33 cellular contexts compared by ENCODE assay signal in the genomic region with DNA sequence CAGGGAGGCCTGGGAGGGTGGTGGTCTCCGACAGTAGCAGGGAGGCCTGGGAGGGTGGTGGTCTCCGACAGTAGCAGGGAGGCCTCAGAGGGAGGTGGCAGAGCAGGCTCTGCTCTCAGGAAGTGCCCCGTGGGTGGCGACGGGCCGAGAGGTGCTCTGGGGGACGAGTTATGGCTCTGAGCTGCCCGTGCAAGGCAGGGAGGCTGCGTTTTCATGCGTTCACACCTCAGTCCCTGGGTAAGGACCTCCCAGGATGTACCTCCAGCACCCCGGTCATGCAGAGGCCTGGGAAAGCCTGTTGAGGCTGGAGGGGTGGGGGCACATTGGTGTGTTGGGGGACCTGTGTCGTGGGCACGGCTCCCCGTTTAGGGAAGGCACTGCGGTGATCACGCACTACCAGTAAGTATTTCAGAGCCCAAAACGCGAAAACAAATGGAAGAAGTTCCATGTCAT.
"Had no signal": no experiment of that assay in that cellular context is flagged by ENCODE, and none has a peak within 500 bp of the region (broad histone marks: within the 10 kb centered on the region; RNA-seq: fewer than 3 reads in every experiment).

No MANE protein-coding gene starts in this region.

- H3K27ac ChIP-seq: ascending aorta, cardiac muscle cell, VCaP had no signal

- H3K27me3 Mint-ChIP-seq: activated CD8-positive, alpha-beta memory T cell treated with anti-CD3 and anti-CD28 coated beads, Interleukin-2, amount 10 ng/mL, durations not matched to agents 7 days and 5 days; activated naive CD4-positive, alpha-beta T cell treated with anti-CD3 and anti-CD28 coated beads, Interleukin-2, amount 50 U/mL, for 24 hours; activated naive CD8-positive, alpha-beta T cell had no signal

- H3K27me3 ChIP-seq: ascending aorta had no signal

- H3K4me3 ChIP-seq: ascending aorta, cardiac muscle cell had no signal

- FAIRE-seq: TTC549 had no signal

- H3K27ac Mint-ChIP-seq: activated B cell treated with CpG ODN at 0.5 μM for 24 hours; activated CD4-positive, alpha-beta T cell treated with anti-CD3 and anti-CD28 coated beads, Interleukin-2, amount 10 ng/mL, durations not matched to agents 24 days and 14 days; activated CD8-positive, alpha-beta memory T cell treated with anti-CD3 and anti-CD28 coated beads, Interleukin-2, amount 10 ng/mL, durations not matched to agents 7 days and 5 days; activated CD8-positive, alpha-beta T cell treated with anti-CD3 and anti-CD28 coated beads, Interleukin-2, amount 10 ng/mL, durations not matched to agents 7 days and 5 days; activated naive CD4-positive, alpha-beta T cell treated with anti-CD3 and anti-CD28 coated beads, Interleukin-2, amount 10 ng/mL, durations not matched to agents 7 days and 5 days; activated naive CD4-positive, alpha-beta T cell treated with anti-CD3 and anti-CD28 coated beads, Interleukin-2, amount 50 U/mL, for 24 hours; activated naive CD8-positive, alpha-beta T cell; activated naive CD8-positive, alpha-beta T cell treated with anti-CD3 and anti-CD28 coated beads, Interleukin-2, amount 50 U/mL, for 24 hours; activated T-cell treated with anti-CD3 and anti-CD28 coated beads, Interleukin-2, amount 50 U/mL, for 24 hours; activated T-helper 2 cell treated with anti-CD3 and anti-CD28 coated beads, Interferon-gamma antibody, Interleukin-2, Interleukin-4, amounts not matched to agents 10 μg/mL and 5 μg/mL and 100 μg/mL, durations not matched to agents 14 hours and 24 hours and 36 hours; T-helper 2 cell treated with Interferon-gamma antibody and Interleukin-4, amounts not matched to agents 5 μg/mL and 100 μg/mL, for 36 hours had no signal

- H3K4me3 Mint-ChIP-seq: activated B cell treated with CpG ODN at 0.5 μM for 24 hours; activated CD4-positive, alpha-beta memory T cell treated with anti-CD3 and anti-CD28 coated beads for 36 hours; activated CD4-positive, alpha-beta T cell treated with anti-CD3 and anti-CD28 coated beads, Interleukin-2, amount 10 ng/mL, durations not matched to agents 24 days and 14 days; activated CD8-positive, alpha-beta T cell treated with anti-CD3 and anti-CD28 coated beads, Interleukin-2, amount 10 ng/mL, durations not matched to agents 7 days and 5 days; activated naive CD4-positive, alpha-beta T cell treated with anti-CD3 and anti-CD28 coated beads, Interleukin-2, amount 10 ng/mL, durations not matched to agents 7 days and 5 days; activated naive CD4-positive, alpha-beta T cell treated with anti-CD3 and anti-CD28 coated beads, Interleukin-2, amount 50 U/mL, for 24 hours; activated naive CD8-positive, alpha-beta T cell treated with anti-CD3 and anti-CD28 coated beads, Interleukin-2, amount 10 ng/mL, durations not matched to agents 7 days and 5 days; activated naive CD8-positive, alpha-beta T cell treated with anti-CD3 and anti-CD28 coated beads, Interleukin-2, amount 50 U/mL, for 24 hours; activated T-cell treated with anti-CD3 and anti-CD28 coated beads, Interleukin-2, amount 50 U/mL, for 24 hours; T-helper 2 cell treated with Interferon-gamma antibody and Interleukin-4, amounts not matched to agents 5 μg/mL and 100 μg/mL, for 36 hours had no signal

- H3K9me3 Mint-ChIP-seq: activated B cell treated with CpG ODN at 0.5 μM for 24 hours; activated CD4-positive, alpha-beta memory T cell treated with anti-CD3 and anti-CD28 coated beads for 36 hours; activated CD4-positive, alpha-beta T cell treated with anti-CD3 and anti-CD28 coated beads, Interleukin-2, amount 10 ng/mL, durations not matched to agents 24 days and 14 days; activated naive CD4-positive, alpha-beta T cell treated with anti-CD3 and anti-CD28 coated beads, Interleukin-2, amount 50 U/mL, for 24 hours; activated naive CD8-positive, alpha-beta T cell treated with anti-CD3 and anti-CD28 coated beads, Interleukin-2, amount 10 ng/mL, durations not matched to agents 7 days and 5 days; activated naive CD8-positive, alpha-beta T cell treated with anti-CD3 and anti-CD28 coated beads, Interleukin-2, amount 50 U/mL, for 24 hours; activated T-cell treated with anti-CD3 and anti-CD28 coated beads, Interleukin-2, amount 50 U/mL, for 24 hours; activated T-helper 2 cell treated with anti-CD3 and anti-CD28 coated beads, Interferon-gamma antibody, Interleukin-2, Interleukin-4, amounts not matched to agents 10 μg/mL and 5 μg/mL and 100 μg/mL, durations not matched to agents 14 hours and 24 hours and 36 hours; T-cell; T-helper 2 cell treated with Interferon-gamma antibody and Interleukin-4, amounts not matched to agents 5 μg/mL and 100 μg/mL, for 36 hours had no signal

- H3K36me3 Mint-ChIP-seq: activated CD4-positive, alpha-beta memory T cell treated with anti-CD3 and anti-CD28 coated beads for 36 hours; activated CD8-positive, alpha-beta memory T cell treated with anti-CD3 and anti-CD28 coated beads, Interleukin-2, amount 10 ng/mL, durations not matched to agents 7 days and 5 days; activated naive CD4-positive, alpha-beta T cell treated with anti-CD3 and anti-CD28 coated beads, Interleukin-2, amount 10 ng/mL, durations not matched to agents 7 days and 5 days; activated naive CD4-positive, alpha-beta T cell treated with anti-CD3 and anti-CD28 coated beads, Interleukin-2, amount 50 U/mL, for 24 hours; activated naive CD8-positive, alpha-beta T cell; activated naive CD8-positive, alpha-beta T cell treated with anti-CD3 and anti-CD28 coated beads, Interleukin-2, amount 10 ng/mL, durations not matched to agents 7 days and 5 days; brain; T-cell had no signal

- H3K36me3 ChIP-seq: ascending aorta, cardiac muscle cell had no signal

- H3K9me3 ChIP-seq: ascending aorta had no signal

- ATAC-seq: activated CD8-positive, alpha-beta memory T cell treated with anti-CD3 and anti-CD28 coated beads, Interleukin-2, amount 10 ng/mL, durations not matched to agents 7 days and 5 days; activated CD8-positive, alpha-beta T cell treated with anti-CD3 and anti-CD28 coated beads, Interleukin-2, amount 10 ng/mL, durations not matched to agents 7 days and 5 days; activated naive CD8-positive, alpha-beta T cell treated with anti-CD3 and anti-CD28 coated beads, Interleukin-2, amount 50 U/mL, for 24 hours; T-cell had no signal

- DNase-seq: activated B cell treated with CpG ODN at 0.5 μM for 24 hours; activated CD4-positive, alpha-beta memory T cell treated with anti-CD3 and anti-CD28 coated beads for 36 hours; activated CD4-positive, alpha-beta T cell treated with anti-CD3 and anti-CD28 coated beads for 4 hours; activated CD4-positive, alpha-beta T cell treated with anti-CD3 and anti-CD28 coated beads, Interleukin-2, amount 10 ng/mL, durations not matched to agents 24 days and 14 days; activated CD4-positive, alpha-beta T cell treated with anti-CD3 and anti-CD28 coated beads, Interleukin-2, amount 50 U/mL, for 1 hour; activated CD4-positive, alpha-beta T cell treated with anti-CD3 and anti-CD28 coated beads, Interleukin-2, amount 50 U/mL, for 4 hours; activated CD4-positive, CD25-positive, alpha-beta regulatory T cell treated with anti-CD3 and anti-CD28 coated beads, Interleukin-2, amount 50 U/mL, for 72 hours; activated CD8-positive, alpha-beta memory T cell treated with anti-CD3 and anti-CD28 coated beads for 24 hours; activated CD8-positive, alpha-beta memory T cell treated with anti-CD3 and anti-CD28 coated beads, Interleukin-2, amount 10 ng/mL, durations not matched to agents 7 days and 5 days; activated CD8-positive, alpha-beta memory T cell treated with anti-CD3 and anti-CD28 coated beads, Interleukin-2, amount 50 U/mL, for 48 hours; activated CD8-positive, alpha-beta T cell treated with anti-CD3 and anti-CD28 coated beads, Interleukin-2, amount 10 ng/mL, durations not matched to agents 7 days and 5 days; activated effector memory CD4-positive, alpha-beta T cell treated with Interleukin-2 at 50 U/mL for 16 hours; activated gamma-delta T cell; activated naive CD4-positive, alpha-beta T cell treated with anti-CD3 and anti-CD28 coated beads, Interleukin-2, amount 10 ng/mL, durations not matched to agents 7 days and 5 days; activated naive CD4-positive, alpha-beta T cell treated with Interleukin-2 at 50 U/mL for 16 hours; activated naive CD8-positive, alpha-beta T cell treated with anti-CD3 and anti-CD28 coated beads, Interleukin-2, amount 10 ng/mL, durations not matched to agents 7 days and 5 days; activated naive CD8-positive, alpha-beta T cell treated with anti-CD3 and anti-CD28 coated beads, Interleukin-2, amount 50 U/mL, for 24 hours; activated T-cell treated with anti-CD3 and anti-CD28 coated beads, Interleukin-2, amount 50 U/mL, for 24 hours; activated T-cell treated with anti-CD3 and anti-CD28 coated beads, Interleukin-2, amount 50 U/mL, for 48 hours; amygdala; anterior cingulate cortex; T-cell; T-helper 2 cell; T-helper 9 cell had no signal
